In the genomic region with DNA sequence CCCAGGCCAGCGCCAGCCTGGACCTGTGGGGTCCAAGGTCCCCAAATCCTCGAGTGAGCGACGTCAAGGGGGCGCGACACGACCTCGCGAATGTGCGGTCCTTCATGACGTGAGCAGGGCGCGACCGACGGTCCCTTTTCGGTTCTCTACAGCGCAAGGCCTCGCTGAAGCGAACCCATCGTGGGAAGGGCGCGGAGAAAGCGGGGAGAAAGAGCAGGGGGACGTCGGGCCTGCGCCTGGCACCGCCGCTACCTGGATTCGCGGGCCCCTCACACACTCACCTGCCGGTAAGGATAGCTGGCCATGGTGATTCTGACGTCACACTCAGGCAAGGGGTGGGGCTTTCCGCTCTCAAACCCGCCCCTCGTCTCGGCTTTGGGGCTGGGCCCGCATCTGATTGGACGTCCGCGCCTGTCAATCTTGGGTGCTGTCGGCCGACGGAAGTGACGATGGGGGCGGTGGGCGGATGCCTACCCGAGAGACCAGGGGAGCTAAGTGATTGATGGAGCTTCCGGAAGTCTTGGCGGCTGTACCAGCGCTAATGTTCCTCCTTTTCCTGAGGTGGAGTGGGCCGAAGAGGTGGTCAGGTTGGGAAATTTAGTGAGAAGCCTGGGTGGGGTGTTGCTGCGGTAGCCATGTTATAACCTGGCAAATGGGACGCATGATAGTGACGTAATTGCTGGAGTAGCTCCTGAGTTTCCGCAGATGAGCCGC, we compare ENCODE assay signal across 1 cellular context.
A peak's percentile ranks its signal among the peaks of the same experiment; 100 is the strongest.
TF ChIP-seq lines count a peak whose summit lies in the region.

A gene with protein sequence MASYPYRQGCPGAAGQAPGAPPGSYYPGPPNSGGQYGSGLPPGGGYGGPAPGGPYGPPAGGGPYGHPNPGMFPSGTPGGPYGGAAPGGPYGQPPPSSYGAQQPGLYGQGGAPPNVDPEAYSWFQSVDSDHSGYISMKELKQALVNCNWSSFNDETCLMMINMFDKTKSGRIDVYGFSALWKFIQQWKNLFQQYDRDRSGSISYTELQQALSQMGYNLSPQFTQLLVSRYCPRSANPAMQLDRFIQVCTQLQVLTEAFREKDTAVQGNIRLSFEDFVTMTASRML (minus strand): TSS at position 317 of the 714 bp plus-strand sequence. CDS start 12 bp downstream, at position 305.

TF ChIP-seq in HepG2, 621 proteins besides CTCF, POLR2A, EP300 and RAD21 (continued from another document and continues in another):
- TF ChIP-seq, protein P1, sequence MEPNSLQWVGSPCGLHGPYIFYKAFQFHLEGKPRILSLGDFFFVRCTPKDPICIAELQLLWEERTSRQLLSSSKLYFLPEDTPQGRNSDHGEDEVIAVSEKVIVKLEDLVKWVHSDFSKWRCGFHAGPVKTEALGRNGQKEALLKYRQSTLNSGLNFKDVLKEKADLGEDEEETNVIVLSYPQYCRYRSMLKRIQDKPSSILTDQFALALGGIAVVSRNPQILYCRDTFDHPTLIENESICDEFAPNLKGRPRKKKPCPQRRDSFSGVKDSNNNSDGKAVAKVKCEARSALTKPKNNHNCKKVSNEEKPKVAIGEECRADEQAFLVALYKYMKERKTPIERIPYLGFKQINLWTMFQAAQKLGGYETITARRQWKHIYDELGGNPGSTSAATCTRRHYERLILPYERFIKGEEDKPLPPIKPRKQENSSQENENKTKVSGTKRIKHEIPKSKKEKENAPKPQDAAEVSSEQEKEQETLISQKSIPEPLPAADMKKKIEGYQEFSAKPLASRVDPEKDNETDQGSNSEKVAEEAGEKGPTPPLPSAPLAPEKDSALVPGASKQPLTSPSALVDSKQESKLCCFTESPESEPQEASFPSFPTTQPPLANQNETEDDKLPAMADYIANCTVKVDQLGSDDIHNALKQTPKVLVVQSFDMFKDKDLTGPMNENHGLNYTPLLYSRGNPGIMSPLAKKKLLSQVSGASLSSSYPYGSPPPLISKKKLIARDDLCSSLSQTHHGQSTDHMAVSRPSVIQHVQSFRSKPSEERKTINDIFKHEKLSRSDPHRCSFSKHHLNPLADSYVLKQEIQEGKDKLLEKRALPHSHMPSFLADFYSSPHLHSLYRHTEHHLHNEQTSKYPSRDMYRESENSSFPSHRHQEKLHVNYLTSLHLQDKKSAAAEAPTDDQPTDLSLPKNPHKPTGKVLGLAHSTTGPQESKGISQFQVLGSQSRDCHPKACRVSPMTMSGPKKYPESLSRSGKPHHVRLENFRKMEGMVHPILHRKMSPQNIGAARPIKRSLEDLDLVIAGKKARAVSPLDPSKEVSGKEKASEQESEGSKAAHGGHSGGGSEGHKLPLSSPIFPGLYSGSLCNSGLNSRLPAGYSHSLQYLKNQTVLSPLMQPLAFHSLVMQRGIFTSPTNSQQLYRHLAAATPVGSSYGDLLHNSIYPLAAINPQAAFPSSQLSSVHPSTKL (CRISPR knock-in tag; IDR thresholded peaks at IDR 0.05) = peak; percentile 4; the same call in 1 of the 2 replicates
- TF ChIP-seq MED8 (CRISPR knock-in tag; IDR thresholded peaks at IDR 0.05; ENCODE audit: insufficient replicate concordance) (peak; percentile 20), STAT5B (CRISPR knock-in tag; IDR thresholded peaks at IDR 0.05) (0 out of 2 replicates have a peak, but pooled peaks have one; percentile 63), TAF1 (CRISPR knock-in tag; IDR thresholded peaks at IDR 0.05) (peak; percentile 57; the same call in 1 of the 2 replicates), KMT2A (CRISPR knock-in tag; IDR thresholded peaks at IDR 0.05) (no peak; the same call in 1 of the 2 replicates), RBFOX2 (IDR thresholded peaks at IDR 0.05; ENCODE audit: low read depth, low read length) (peak; percentile 92), NCOA1 (CRISPR knock-in tag; IDR thresholded peaks at IDR 0.05) (peak; percentile 94; the same call in 1 of the 2 replicates), ZNF232 (CRISPR knock-in tag; IDR thresholded peaks at IDR 0.05; ENCODE audit: borderline replicate concordance) (no peak), FOXK1 (CRISPR knock-in tag; IDR thresholded peaks at IDR 0.05; ENCODE audit: borderline replicate concordance, low read depth) (peak; percentile 64), ZNF3 (CRISPR knock-in tag; IDR thresholded peaks at IDR 0.05) (no peak), SIN3B (IDR thresholded peaks at IDR 0.05; ENCODE audit: low read length) (peak; percentile 71; the same call in 1 of the 2 replicates), HNRNPH1 (optimal IDR thresholded peaks at IDR 0.05; ENCODE audit: low read depth, low read length) (no peak), DPF2 (CRISPR knock-in tag; IDR thresholded peaks at IDR 0.05; ENCODE audit: borderline replicate concordance, low read depth) (no peak), ZNF7 (CRISPR knock-in tag; IDR thresholded peaks at IDR 0.05) (no peak), NFATC3 (CRISPR knock-in tag; IDR thresholded peaks at IDR 0.05) (no peak), ZNF24 (IDR thresholded peaks at IDR 0.05) (no peak), PHF5A (CRISPR knock-in tag; IDR thresholded peaks at IDR 0.05; ENCODE audit: low read depth, unreplicated experiment) (no peak), NFE2L2 (IDR thresholded peaks at IDR 0.05; ENCODE audit: low read length) (no peak), ZNF235 (CRISPR knock-in tag; IDR thresholded peaks at IDR 0.05; ENCODE audit: borderline replicate concordance) (no peak), HNRNPUL1 (IDR thresholded peaks at IDR 0.05; ENCODE audit: low read depth, low read length) (no peak), ZNF780A (CRISPR knock-in tag; IDR thresholded peaks at IDR 0.05) (no peak)
- TF ChIP-seq, protein P2, sequence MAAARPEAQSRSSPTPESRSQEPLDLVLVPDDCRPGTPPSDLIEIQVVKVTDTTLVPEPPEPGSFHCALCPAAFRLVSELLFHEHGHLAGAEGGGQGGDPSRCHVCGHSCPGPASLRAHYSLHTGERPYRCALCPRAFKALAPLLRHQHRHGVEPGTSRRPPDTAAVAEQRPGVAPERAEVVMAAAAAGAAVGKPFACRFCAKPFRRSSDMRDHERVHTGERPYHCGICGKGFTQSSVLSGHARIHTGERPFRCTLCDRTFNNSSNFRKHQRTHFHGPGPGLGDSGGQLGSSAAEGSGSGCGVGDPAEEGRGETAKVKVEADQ (CRISPR knock-in tag; IDR thresholded peaks at IDR 0.05; ENCODE audit: borderline replicate concordance) = peak; percentile 81; the same call in 1 of the 2 replicates
- TF ChIP-seq, protein P3, sequence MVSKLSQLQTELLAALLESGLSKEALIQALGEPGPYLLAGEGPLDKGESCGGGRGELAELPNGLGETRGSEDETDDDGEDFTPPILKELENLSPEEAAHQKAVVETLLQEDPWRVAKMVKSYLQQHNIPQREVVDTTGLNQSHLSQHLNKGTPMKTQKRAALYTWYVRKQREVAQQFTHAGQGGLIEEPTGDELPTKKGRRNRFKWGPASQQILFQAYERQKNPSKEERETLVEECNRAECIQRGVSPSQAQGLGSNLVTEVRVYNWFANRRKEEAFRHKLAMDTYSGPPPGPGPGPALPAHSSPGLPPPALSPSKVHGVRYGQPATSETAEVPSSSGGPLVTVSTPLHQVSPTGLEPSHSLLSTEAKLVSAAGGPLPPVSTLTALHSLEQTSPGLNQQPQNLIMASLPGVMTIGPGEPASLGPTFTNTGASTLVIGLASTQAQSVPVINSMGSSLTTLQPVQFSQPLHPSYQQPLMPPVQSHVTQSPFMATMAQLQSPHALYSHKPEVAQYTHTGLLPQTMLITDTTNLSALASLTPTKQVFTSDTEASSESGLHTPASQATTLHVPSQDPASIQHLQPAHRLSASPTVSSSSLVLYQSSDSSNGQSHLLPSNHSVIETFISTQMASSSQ (IDR thresholded peaks at IDR 0.05; ENCODE audit: low read depth) = peak; percentile 32; the same call in 1 of the 2 replicates
- TF ChIP-seq, protein P3 (CRISPR knock-in tag; IDR thresholded peaks at IDR 0.05; ENCODE audit: borderline replicate concordance) = peak; percentile 70
- TF ChIP-seq, protein P4, sequence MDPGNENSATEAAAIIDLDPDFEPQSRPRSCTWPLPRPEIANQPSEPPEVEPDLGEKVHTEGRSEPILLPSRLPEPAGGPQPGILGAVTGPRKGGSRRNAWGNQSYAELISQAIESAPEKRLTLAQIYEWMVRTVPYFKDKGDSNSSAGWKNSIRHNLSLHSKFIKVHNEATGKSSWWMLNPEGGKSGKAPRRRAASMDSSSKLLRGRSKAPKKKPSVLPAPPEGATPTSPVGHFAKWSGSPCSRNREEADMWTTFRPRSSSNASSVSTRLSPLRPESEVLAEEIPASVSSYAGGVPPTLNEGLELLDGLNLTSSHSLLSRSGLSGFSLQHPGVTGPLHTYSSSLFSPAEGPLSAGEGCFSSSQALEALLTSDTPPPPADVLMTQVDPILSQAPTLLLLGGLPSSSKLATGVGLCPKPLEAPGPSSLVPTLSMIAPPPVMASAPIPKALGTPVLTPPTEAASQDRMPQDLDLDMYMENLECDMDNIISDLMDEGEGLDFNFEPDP (CRISPR knock-in tag; conservative IDR thresholded peaks at IDR 0.05) = 0 out of 2 replicates have a peak, but pooled peaks have one; percentile 81
- TF ChIP-seq, protein P5, sequence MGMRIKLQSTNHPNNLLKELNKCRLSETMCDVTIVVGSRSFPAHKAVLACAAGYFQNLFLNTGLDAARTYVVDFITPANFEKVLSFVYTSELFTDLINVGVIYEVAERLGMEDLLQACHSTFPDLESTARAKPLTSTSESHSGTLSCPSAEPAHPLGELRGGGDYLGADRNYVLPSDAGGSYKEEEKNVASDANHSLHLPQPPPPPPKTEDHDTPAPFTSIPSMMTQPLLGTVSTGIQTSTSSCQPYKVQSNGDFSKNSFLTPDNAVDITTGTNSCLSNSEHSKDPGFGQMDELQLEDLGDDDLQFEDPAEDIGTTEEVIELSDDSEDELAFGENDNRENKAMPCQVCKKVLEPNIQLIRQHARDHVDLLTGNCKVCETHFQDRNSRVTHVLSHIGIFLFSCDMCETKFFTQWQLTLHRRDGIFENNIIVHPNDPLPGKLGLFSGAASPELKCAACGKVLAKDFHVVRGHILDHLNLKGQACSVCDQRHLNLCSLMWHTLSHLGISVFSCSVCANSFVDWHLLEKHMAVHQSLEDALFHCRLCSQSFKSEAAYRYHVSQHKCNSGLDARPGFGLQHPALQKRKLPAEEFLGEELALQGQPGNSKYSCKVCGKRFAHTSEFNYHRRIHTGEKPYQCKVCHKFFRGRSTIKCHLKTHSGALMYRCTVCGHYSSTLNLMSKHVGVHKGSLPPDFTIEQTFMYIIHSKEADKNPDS (CRISPR knock-in tag; IDR thresholded peaks at IDR 0.05) = peak; percentile 76; the same call in 1 of the 2 replicates
- TF ChIP-seq, protein P6, sequence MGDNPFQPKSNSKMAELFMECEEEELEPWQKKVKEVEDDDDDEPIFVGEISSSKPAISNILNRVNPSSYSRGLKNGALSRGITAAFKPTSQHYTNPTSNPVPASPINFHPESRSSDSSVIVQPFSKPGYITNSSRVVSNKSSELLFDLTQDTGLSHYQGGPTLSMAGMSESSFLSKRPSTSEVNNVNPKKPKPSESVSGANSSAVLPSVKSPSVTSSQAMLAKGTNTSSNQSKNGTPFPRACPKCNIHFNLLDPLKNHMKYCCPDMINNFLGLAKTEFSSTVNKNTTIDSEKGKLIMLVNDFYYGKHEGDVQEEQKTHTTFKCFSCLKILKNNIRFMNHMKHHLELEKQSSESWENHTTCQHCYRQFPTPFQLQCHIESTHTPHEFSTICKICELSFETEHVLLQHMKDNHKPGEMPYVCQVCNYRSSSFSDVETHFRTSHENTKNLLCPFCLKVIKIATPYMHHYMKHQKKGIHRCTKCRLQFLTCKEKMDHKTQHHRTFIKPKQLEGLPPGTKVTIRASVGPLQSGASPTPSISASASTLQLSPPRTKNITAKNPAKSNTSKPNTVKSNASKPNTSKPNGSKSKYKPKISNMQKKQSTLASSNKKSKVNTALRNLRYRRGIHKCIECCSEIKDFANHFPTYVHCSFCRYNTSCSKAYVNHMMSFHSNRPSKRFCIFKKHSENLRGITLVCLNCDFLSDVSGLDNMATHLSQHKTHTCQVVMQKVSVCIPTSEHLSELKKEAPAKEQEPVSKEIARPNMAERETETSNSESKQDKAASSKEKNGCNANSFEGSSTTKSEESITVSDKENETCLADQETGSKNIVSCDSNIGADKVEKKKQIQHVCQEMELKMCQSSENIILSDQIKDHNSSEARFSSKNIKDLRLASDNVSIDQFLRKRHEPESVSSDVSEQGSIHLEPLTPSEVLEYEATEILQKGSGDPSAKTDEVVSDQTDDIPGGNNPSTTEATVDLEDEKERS (CRISPR knock-in tag; IDR thresholded peaks at IDR 0.05) = no peak
- TF ChIP-seq, protein P7, sequence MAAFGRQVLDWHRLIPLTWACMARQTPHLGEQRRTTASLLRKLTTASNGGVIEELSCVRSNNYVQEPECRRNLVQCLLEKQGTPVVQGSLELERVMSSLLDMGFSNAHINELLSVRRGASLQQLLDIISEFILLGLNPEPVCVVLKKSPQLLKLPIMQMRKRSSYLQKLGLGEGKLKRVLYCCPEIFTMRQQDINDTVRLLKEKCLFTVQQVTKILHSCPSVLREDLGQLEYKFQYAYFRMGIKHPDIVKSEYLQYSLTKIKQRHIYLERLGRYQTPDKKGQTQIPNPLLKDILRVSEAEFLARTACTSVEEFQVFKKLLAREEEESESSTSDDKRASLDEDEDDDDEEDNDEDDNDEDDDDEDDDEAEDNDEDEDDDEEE (CRISPR knock-in tag; IDR thresholded peaks at IDR 0.05) = 0 out of 2 replicates have a peak, but pooled peaks have one; percentile 49
- TF ChIP-seq, protein P8, sequence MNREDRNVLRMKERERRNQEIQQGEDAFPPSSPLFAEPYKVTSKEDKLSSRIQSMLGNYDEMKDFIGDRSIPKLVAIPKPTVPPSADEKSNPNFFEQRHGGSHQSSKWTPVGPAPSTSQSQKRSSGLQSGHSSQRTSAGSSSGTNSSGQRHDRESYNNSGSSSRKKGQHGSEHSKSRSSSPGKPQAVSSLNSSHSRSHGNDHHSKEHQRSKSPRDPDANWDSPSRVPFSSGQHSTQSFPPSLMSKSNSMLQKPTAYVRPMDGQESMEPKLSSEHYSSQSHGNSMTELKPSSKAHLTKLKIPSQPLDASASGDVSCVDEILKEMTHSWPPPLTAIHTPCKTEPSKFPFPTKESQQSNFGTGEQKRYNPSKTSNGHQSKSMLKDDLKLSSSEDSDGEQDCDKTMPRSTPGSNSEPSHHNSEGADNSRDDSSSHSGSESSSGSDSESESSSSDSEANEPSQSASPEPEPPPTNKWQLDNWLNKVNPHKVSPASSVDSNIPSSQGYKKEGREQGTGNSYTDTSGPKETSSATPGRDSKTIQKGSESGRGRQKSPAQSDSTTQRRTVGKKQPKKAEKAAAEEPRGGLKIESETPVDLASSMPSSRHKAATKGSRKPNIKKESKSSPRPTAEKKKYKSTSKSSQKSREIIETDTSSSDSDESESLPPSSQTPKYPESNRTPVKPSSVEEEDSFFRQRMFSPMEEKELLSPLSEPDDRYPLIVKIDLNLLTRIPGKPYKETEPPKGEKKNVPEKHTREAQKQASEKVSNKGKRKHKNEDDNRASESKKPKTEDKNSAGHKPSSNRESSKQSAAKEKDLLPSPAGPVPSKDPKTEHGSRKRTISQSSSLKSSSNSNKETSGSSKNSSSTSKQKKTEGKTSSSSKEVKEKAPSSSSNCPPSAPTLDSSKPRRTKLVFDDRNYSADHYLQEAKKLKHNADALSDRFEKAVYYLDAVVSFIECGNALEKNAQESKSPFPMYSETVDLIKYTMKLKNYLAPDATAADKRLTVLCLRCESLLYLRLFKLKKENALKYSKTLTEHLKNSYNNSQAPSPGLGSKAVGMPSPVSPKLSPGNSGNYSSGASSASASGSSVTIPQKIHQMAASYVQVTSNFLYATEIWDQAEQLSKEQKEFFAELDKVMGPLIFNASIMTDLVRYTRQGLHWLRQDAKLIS (CRISPR knock-in tag; IDR thresholded peaks at IDR 0.05) = no peak; the same call in none of the 2 replicates
